In the genomic region with DNA sequence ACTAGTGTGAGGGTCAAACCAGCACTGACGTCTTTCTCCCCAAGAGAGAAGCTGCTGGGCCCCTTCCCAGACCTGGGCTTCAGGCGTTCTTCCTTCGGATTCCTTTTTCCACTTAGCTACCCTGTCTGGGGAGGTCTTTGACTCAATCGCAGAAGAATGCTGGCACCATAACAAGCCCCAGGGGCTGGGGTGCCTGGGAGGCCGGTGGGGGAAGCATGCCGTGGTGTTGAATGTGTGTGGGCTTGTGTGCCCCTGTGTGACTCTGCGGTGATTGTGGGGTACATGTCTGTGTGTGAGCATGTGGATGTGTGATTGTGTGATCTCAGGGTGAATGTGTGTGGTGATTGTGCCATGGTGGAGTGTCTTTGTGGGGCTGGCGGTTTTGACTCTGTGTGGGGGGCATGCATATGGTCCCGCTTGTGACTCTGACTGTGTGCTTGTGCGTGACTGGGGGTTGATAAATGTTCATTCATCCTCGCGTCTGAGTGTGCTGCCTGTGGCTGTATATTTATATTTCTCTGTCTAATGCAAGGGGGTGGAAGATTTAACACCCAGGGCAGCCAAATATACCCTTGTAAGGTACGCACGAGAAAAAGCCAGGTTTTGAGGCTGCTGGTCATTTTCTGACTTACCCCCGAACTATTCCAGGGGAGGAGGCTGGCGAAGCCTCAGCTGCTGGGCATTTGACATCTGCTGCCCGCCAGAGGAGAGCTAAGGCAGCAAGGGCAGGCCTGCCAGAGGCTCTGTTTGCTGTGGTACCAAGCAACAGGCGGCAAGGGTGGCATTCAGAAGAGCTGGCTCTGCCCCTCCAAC, we compare ENCODE assay signal across 8 cellular contexts. TPM values are rescaled to one million over a fixed set of nuclear protein-coding genes. Genes with fewer than 3 reads are reported as not detected.
DNase-seq lines count a peak whose midpoint lies in the region; ATAC-seq and TF ChIP-seq lines count a peak whose summit lies in the region.

No MANE protein-coding gene starts in this region.

- H3K9me3 ChIP-seq in AG04450 (ENCODE audit: control insufficient read depth, insufficient read depth, low read length): peaks cover 4% of the 10 kb centered on the region
- H3K9me3 ChIP-seq in effector memory CD4-positive, alpha-beta T cell (ENCODE audit: control insufficient read depth, low read length): no peaks in the 10 kb centered on the region
- no peaks in the 10 kb centered on the region for H3K9me3 ChIP-seq in mucosa of rectum (ENCODE audit: control insufficient read depth in 2 of 2, low read length in 2 of 2)

- peak overlapping the region; percentile 60; the same call in 1 of the 2 replicates for H2AFZ ChIP-seq in KMS-11 (ENCODE audit: low read depth)

- H3K4me1 ChIP-seq in KMS-11 (ENCODE audit: low read depth, poor library complexity, severe bottlenecking): no peaks in the 10 kb centered on the region
- peaks cover 8% of the 10 kb centered on the region for H3K4me1 ChIP-seq in effector memory CD4-positive, alpha-beta T cell (ENCODE audit: control insufficient read depth, insufficient read depth, low read length, poor library complexity, severe bottlenecking)
- H3K4me1 ChIP-seq in mucosa of rectum (ENCODE audit: control insufficient read depth in 2 of 2, insufficient read depth in 2 of 2, low read length in 2 of 2): peaks cover 21% of the 10 kb centered on the region in 2 donors

- H3K9ac ChIP-seq in KMS-11 (no peak overlapping the region), mucosa of rectum (ENCODE audit: low read depth in 1 of 2, low read length in 2 of 2) (peak overlapping the region; percentile 68 to 83)

- H3K4me3 ChIP-seq in AG04450 (ENCODE audit: low read depth, low read length) (peak overlapping the region; percentile 81), KMS-11 (IDR thresholded peaks at IDR 0.05; ENCODE audit: insufficient read depth, low read depth, low read length) (no peak overlapping the region), mucosa of rectum (ENCODE audit: low read length in 2 of 2) (peak overlapping the region; percentile 72 to 75)
- peak overlapping the region; percentile 44 for H3K4me3 ChIP-seq in effector memory CD4-positive, alpha-beta T cell (ENCODE audit: insufficient read depth, low read depth, low read length, poor library complexity, severe bottlenecking)

- POLR2A ChIA-PET in AG04450 (lab: Yijun Ruan, JAX): interaction anchor here (0.6 to 4.2 kb wide), 22 partner anchors 8 to 637 kb away, joined by 3 to 40 read pairs (median 6); a partner anchor contains a TSS

- H3K4me2 ChIP-seq in KMS-11: peak overlapping the region; percentile 31; the same call in 1 of the 2 replicates

- ATAC-seq in HG02588 (IDR thresholded peaks at IDR 0.05; ENCODE audit: unreplicated experiment): no peak
- no peak for ATAC-seq in GM21390 (IDR thresholded peaks at IDR 0.05; ENCODE audit: unreplicated experiment)
- ATAC-seq in HG02642 (IDR thresholded peaks at IDR 0.05; ENCODE audit: poor library complexity, unreplicated experiment): no peak

- H3K27me3 ChIP-seq in AG04450 (ENCODE audit: control insufficient read depth, insufficient read depth, low read length) (no peaks in the 10 kb centered on the region), KMS-11 (ENCODE audit: insufficient read depth, low read depth) (no peaks in the 10 kb centered on the region), mucosa of rectum (ENCODE audit: control insufficient read depth in 2 of 2, insufficient read depth in 2 of 2, low read length in 2 of 2) (no peaks in the 10 kb centered on the region)
- peaks cover 20% of the 10 kb centered on the region for H3K27me3 ChIP-seq in effector memory CD4-positive, alpha-beta T cell (replicated peaks; ENCODE audit: control insufficient read depth, insufficient read depth, low read length, poor library complexity, severe bottlenecking)

- H3K79me2 ChIP-seq in KMS-11 (ENCODE audit: insufficient read depth, low read depth): no peaks in the 10 kb centered on the region

- no peaks in the 10 kb centered on the region for H4K20me1 ChIP-seq in KMS-11 (ENCODE audit: insufficient read depth)

- TF ChIP-seq CTCF in AG04450 (IDR thresholded peaks at IDR 0.05; ENCODE audit: low read depth, low read length) (no peak), KMS-11 (conservative IDR thresholded peaks at IDR 0.05; ENCODE audit: low read depth, low read length) (no peak)

- H3K36me3 ChIP-seq in KMS-11 (ENCODE audit: insufficient read depth) (no peaks in the 10 kb centered on the region), mucosa of rectum (ENCODE audit: control insufficient read depth in 2 of 2, insufficient read depth in 2 of 2, low read length in 2 of 2) (no peaks in the 10 kb centered on the region)
- H3K36me3 ChIP-seq in effector memory CD4-positive, alpha-beta T cell (ENCODE audit: control insufficient read depth, insufficient read depth, low read length): no peaks in the 10 kb centered on the region

- peak; percentile 93 for DNase-seq in AG04450 (ENCODE audit: low read depth, low spot score)
- DNase-seq in effector memory CD4-positive, alpha-beta T cell: no peak
- DNase-seq in stimulated activated naive CD4-positive, alpha-beta T cell treated with Interleukin-2 at 50 U/mL for 16 hours (lab: John Stamatoyannopoulos, UW): no peak

- H3K27ac ChIP-seq in AG04450 (ENCODE audit: low read depth, low read length) (peak overlapping the region; percentile 99), KMS-11 (no peak overlapping the region), mucosa of rectum (ENCODE audit: low read depth in 2 of 2, low read length in 2 of 2) (peak overlapping the region; percentile 77 to 80)
- H3K27ac ChIP-seq in effector memory CD4-positive, alpha-beta T cell (ENCODE audit: insufficient read depth, low read length, poor library complexity, severe bottlenecking): no peak overlapping the region

- CTCF ChIA-PET in AG04450 (lab: Charles Lee): interaction anchor here (2.2 kb wide), 1 partner anchor 9 kb away, joined by 12 read pairs; no protein-coding TSS in a partner anchor

RNA-seq across cellular contexts. Expression of a gene that starts 1.1 kb away (rescaled TPM):
- polyA plus RNA-seq in AG04450 (2011; rRNA removed): 50.4 and 65.1 TPM in 2 replicates
- polyA minus RNA-seq in AG04450 (2011; rRNA and poly(A)+ RNA removed): 63.5 and 68.5 TPM in 2 replicates

RNA-seq across cellular contexts. Expression of a gene that starts 52.7 kb away (rescaled TPM):
- 132 and 154 TPM in 2 replicates for polyA plus RNA-seq in AG04450 (2011; rRNA removed)
- 107 and 150 TPM in 2 replicates for polyA minus RNA-seq in AG04450 (2011; rRNA and poly(A)+ RNA removed)

RNA-seq across cellular contexts. Expression of a gene that starts 53.3 kb away (rescaled TPM):
- 63.5 and 89.1 TPM in 2 replicates for polyA plus RNA-seq in AG04450 (2011; rRNA removed)
- 12.3 and 22.9 TPM in 2 replicates for polyA minus RNA-seq in AG04450 (2011; rRNA and poly(A)+ RNA removed)

Comparison
In these comparisons a context has a peak if more than half of its experiments do, and no peak if none do; other contexts are left out.
1. H3K27ac ChIP-seq: peak in AG04450 (single experiment) and mucosa of rectum (2 of 2); none in KMS-11 (single experiment) and effector memory CD4-positive, alpha-beta T cell (single experiment).